ENCODE assay signal across 14 cellular contexts in the genomic region with DNA sequence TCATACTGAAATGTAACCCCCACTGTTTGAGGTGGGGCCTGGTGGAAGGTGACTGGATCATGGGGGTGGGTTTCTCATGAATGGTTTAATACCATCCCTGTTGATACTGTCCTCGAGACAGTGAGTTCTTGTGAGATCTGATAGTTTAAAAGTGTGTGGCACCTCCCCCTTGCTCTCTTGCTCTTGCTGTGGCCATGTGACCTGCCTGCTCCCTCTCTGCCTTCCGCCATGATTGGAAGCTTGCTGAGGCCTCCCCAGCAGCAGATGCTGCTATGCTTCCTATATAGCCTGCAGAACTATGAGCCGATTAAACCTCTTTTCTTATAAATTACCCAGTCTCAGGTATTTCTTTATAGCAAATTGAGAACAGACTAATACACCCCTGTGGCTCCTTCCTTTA. TPM values are rescaled to one million over a fixed set of nuclear protein-coding genes. Genes with fewer than 3 reads are reported as not detected.
DNase-seq lines count a peak whose midpoint lies in the region; ATAC-seq and TF ChIP-seq lines count a peak whose summit lies in the region.
"Had no signal": no experiment of that assay in that cellular context is flagged by ENCODE, and none has a peak within 500 bp of the region (broad histone marks: within the 10 kb centered on the region; RNA-seq: fewer than 3 reads in every experiment).

No MANE protein-coding gene starts in this region.

- H3K23ac ChIP-seq in mesenchymal stem cell (ENCODE audit: low read length in 2 of 2): no peak overlapping the region

- no peak overlapping the region for H3K4me2 ChIP-seq in mesenchymal stem cell (ENCODE audit: low read length, poor library complexity, severe bottlenecking)

- H3K4me1 ChIP-seq in mesenchymal stem cell (ENCODE audit: control insufficient read depth, insufficient read depth, low read depth, low read length) (peaks cover 6% of the 10 kb centered on the region), tibial artery (peaks cover 5 to 62% (median 34%) of the 10 kb centered on the region in 4 donors), mucosa of descending colon (ENCODE audit: low read depth) (peaks cover 4% of the 10 kb centered on the region)

- H3K27ac ChIP-seq in mesenchymal stem cell (ENCODE audit: low read length, poor library complexity, severe bottlenecking): no peak overlapping the region
- peak overlapping the region; percentile 42 to 55 for H3K27ac ChIP-seq in tibial artery
- H3K27ac ChIP-seq: SJCRH30 had no signal

- H3K36me3 Mint-ChIP-seq in activated naive CD4-positive, alpha-beta T cell treated with anti-CD3 and anti-CD28 coated beads, Interleukin-2, amount 50 U/mL, for 24 hours: peaks cover 10% of the 10 kb centered on the region
- H3K36me3 Mint-ChIP-seq in brain: peaks cover 54% of the 10 kb centered on the region

- intact Hi-C loops in tibial artery (cut with DNase I; ENCODE audit: low total_unique reads): no loop called here
- intact Hi-C loops in mucosa of descending colon (cut with DNase I, micrococcal nuclease): no loop called here

- WGBS in mesenchymal stem cell: 89% methylated on average over 3 of the region's 3 CpGs

- H4K91ac ChIP-seq in mesenchymal stem cell (ENCODE audit: low read length): no peak overlapping the region

- no peak overlapping the region for H3K4me3 Mint-ChIP-seq in activated naive CD4-positive, alpha-beta T cell treated with anti-CD3 and anti-CD28 coated beads, Interleukin-2, amount 50 U/mL, for 24 hours
- H3K4me3 Mint-ChIP-seq in brain: no peak overlapping the region
- H3K4me3 Mint-ChIP-seq: naive thymus-derived CD8-positive, alpha-beta T cell had no signal

- H3K27me3 ChIP-seq in mesenchymal stem cell (ENCODE audit: control insufficient read depth in 1 of 2, insufficient read depth in 1 of 2, low read length in 2 of 2) (no peaks in the 10 kb centered on the region), tibial artery (no peaks in the 10 kb centered on the region)
- H3K27me3 ChIP-seq: SJCRH30 had no signal

- H2BK5ac ChIP-seq in mesenchymal stem cell (ENCODE audit: low read depth, low read length, poor library complexity, severe bottlenecking): no peak overlapping the region

- H3K4me3 ChIP-seq in mesenchymal stem cell (ENCODE audit: insufficient read depth in 1 of 2, low read depth in 1 of 2, low read length in 2 of 2) (peak overlapping the region in 1 of 2 experiments; percentile 39), tibial artery (no peak overlapping the region), mucosa of descending colon (no peak overlapping the region)
- H3K4me3 ChIP-seq: SJCRH30 had no signal

- no peak overlapping the region for H3K14ac ChIP-seq in mesenchymal stem cell (ENCODE audit: low read length in 2 of 2)

- H3K9me3 ChIP-seq in mesenchymal stem cell (ENCODE audit: control insufficient read depth, low read length): no peaks in the 10 kb centered on the region
- H3K9me3 ChIP-seq in tibial artery: no peaks in the 10 kb centered on the region
- no peaks in the 10 kb centered on the region for H3K9me3 ChIP-seq in mucosa of descending colon
- H3K9me3 ChIP-seq: SJCRH30 had no signal

- H3K79me1 ChIP-seq in mesenchymal stem cell (replicated peaks; ENCODE audit: low read length, poor library complexity, severe bottlenecking): peaks cover 31% of the 10 kb centered on the region

- no peak overlapping the region for H3K18ac ChIP-seq in mesenchymal stem cell (ENCODE audit: low read depth in 1 of 2, low read length in 2 of 2)

- H3K4ac ChIP-seq in mesenchymal stem cell (ENCODE audit: low read depth in 1 of 2, low read length in 2 of 2): no peak overlapping the region

- no peak overlapping the region for H2AK5ac ChIP-seq in mesenchymal stem cell (ENCODE audit: low read length, severe bottlenecking)

- no peak overlapping the region for H2BK12ac ChIP-seq in mesenchymal stem cell (ENCODE audit: low read length in 2 of 2)

- no peak for ATAC-seq in mucosa of descending colon
- no peak for ATAC-seq in HG03097 (IDR thresholded peaks at IDR 0.05; ENCODE audit: low FRiP score, unreplicated experiment)
- ATAC-seq: naive thymus-derived CD8-positive, alpha-beta T cell had no signal

- no peak overlapping the region for H4K8ac ChIP-seq in mesenchymal stem cell (ENCODE audit: low read length)

- no peaks in the 10 kb centered on the region for H3K27me3 Mint-ChIP-seq in activated naive CD4-positive, alpha-beta T cell treated with anti-CD3 and anti-CD28 coated beads, Interleukin-2, amount 50 U/mL, for 24 hours
- no peaks in the 10 kb centered on the region for H3K27me3 Mint-ChIP-seq in brain
- H3K27me3 Mint-ChIP-seq: naive thymus-derived CD8-positive, alpha-beta T cell had no signal

- TF ChIP-seq CTCF in brain (conservative IDR thresholded peaks at IDR 0.05): no peak
- TF ChIP-seq CTCF in tibial artery (IDR thresholded peaks at IDR 0.05): no peak
- TF ChIP-seq CTCF in mucosa of descending colon (IDR thresholded peaks at IDR 0.05): no peak

- no peak for DNase-seq in activated naive CD4-positive, alpha-beta T cell (lab: John Stamatoyannopoulos, UW)
- no peak for DNase-seq in mesenchymal stem cell
- DNase-seq in tibial artery: peak in 1 of 2 donors; percentile 15
- no peak for DNase-seq in mucosa of descending colon
- DNase-seq in anterior cingulate cortex (lab: John Stamatoyannopoulos, UW): no peak
- DNase-seq: activated CD4-positive, CD25-positive, alpha-beta regulatory T cell treated with anti-CD3 and anti-CD28 coated beads, Interleukin-2, amount 50 U/mL, for 72 hours; activated naive CD4-positive, alpha-beta T cell treated with anti-CD3 and anti-CD28 coated beads, Interleukin-2, amount 50 U/mL, for 16 hours; MV-4-11; naive thymus-derived CD8-positive, alpha-beta T cell; NCI-H524; SJCRH30 had no signal

- H3K36me3 ChIP-seq in mesenchymal stem cell (ENCODE audit: control insufficient read depth in 1 of 2, insufficient read depth in 2 of 2, low read depth in 1 of 2, low read length in 2 of 2) (peaks cover 23 to 47% of the 10 kb centered on the region in 2 experiments), tibial artery (peaks cover 36 to 45% (median 39%) of the 10 kb centered on the region in 3 donors), mucosa of descending colon (ENCODE audit: low read depth) (peaks cover 3% of the 10 kb centered on the region)

- peak overlapping the region; percentile 63 for H3K27ac Mint-ChIP-seq in activated naive CD4-positive, alpha-beta T cell treated with anti-CD3 and anti-CD28 coated beads, Interleukin-2, amount 50 U/mL, for 24 hours
- H3K27ac Mint-ChIP-seq in brain: peak overlapping the region in 3 of 5 experiments; percentile 76 to 80 (median 79)

- H3K9me3 Mint-ChIP-seq in activated naive CD4-positive, alpha-beta T cell treated with anti-CD3 and anti-CD28 coated beads, Interleukin-2, amount 50 U/mL, for 24 hours: no peaks in the 10 kb centered on the region
- no peaks in the 10 kb centered on the region for H3K9me3 Mint-ChIP-seq in brain
- H3K9me3 Mint-ChIP-seq: naive thymus-derived CD8-positive, alpha-beta T cell had no signal

- no peak overlapping the region for H2AFZ ChIP-seq in mesenchymal stem cell (ENCODE audit: low read depth, low read length)

- no peak overlapping the region for H2BK15ac ChIP-seq in mesenchymal stem cell (ENCODE audit: low read depth, poor library complexity, severe bottlenecking)

- H2BK120ac ChIP-seq in mesenchymal stem cell (ENCODE audit: low read depth, low read length): no peak overlapping the region

- peak overlapping the region; percentile 68 for H3K9ac ChIP-seq in mesenchymal stem cell (ENCODE audit: low read length)

- peaks cover 41% of the 10 kb centered on the region for H3K4me1 Mint-ChIP-seq in activated naive CD4-positive, alpha-beta T cell treated with anti-CD3 and anti-CD28 coated beads, Interleukin-2, amount 50 U/mL, for 24 hours
- H3K4me1 Mint-ChIP-seq in brain: peaks cover 25% of the 10 kb centered on the region

RNA-seq across cellular contexts. Expression of gene STAT3, which starts 40.6 kb away (rescaled TPM):
- polyA plus RNA-seq in brain (ENCODE audit: insufficient read depth, low read depth, low replicate concordance): 81.5 TPM
- polyA plus RNA-seq in mesenchymal stem cell (2013, experiment 1 of 2): 67.6 TPM
- 66.8 TPM for polyA plus RNA-seq in mesenchymal stem cell (2013, experiment 2 of 2)
- 100 to 1,000 TPM; 158 to 230 (median 227) TPM for total RNA-seq in mucosa of descending colon

RNA-seq across cellular contexts. Expression of gene STAT5A, which starts 59.3 kb away (rescaled TPM):
- polyA plus RNA-seq in brain (ENCODE audit: insufficient read depth, low read depth, low replicate concordance): 8.5 TPM
- 4.0 TPM for polyA plus RNA-seq in mesenchymal stem cell (2013, experiment 1 of 2)
- polyA plus RNA-seq in mesenchymal stem cell (2013, experiment 2 of 2): 3.2 TPM
- total RNA-seq in mucosa of descending colon: 10 to 100 TPM; 26.4 to 53.7 (median 29.7) TPM
